ENCODE assay signal across 1 cellular context in genomic region chr19:45901912-45902650, GRCh38.
TF ChIP-seq lines count a peak whose summit lies in the region.

Gene MYPOP (minus strand): TSS chr19:45902613. CDS start chr19:45901773, 840 bp downstream.

TF ChIP-seq in HepG2, 621 proteins besides CTCF, POLR2A, EP300 and RAD21 (continued from another document and continues in another):
- TF ChIP-seq SIN3A (IDR thresholded peaks at IDR 0.05; ENCODE audit: borderline replicate concordance, low read depth, low read length) (0 out of 2 replicates have a peak, but pooled peaks have one; percentile 17), TBL1XR1 (IDR thresholded peaks at IDR 0.05; ENCODE audit: borderline replicate concordance, low read length, partially characterized antibody) (peak; percentile 5), ZNF331 (CRISPR knock-in tag; IDR thresholded peaks at IDR 0.05) (0 out of 2 replicates have a peak, but pooled peaks have one; percentile 7), KAT2B (IDR thresholded peaks at IDR 0.05; ENCODE audit: borderline replicate concordance, low read depth, low read length) (no peak), ZNF160 (CRISPR knock-in tag; IDR thresholded peaks at IDR 0.05) (no peak), PCBP1 (IDR thresholded peaks at IDR 0.05; ENCODE audit: borderline replicate concordance, low read depth, low read length) (0 out of 2 replicates have a peak, but pooled peaks have one; percentile 8), ZBTB26 (CRISPR knock-in tag; IDR thresholded peaks at IDR 0.05; ENCODE audit: borderline replicate concordance) (no peak), YEATS4 (CRISPR knock-in tag; IDR thresholded peaks at IDR 0.05; ENCODE audit: borderline replicate concordance) (peak; percentile 7; the same call in 1 of the 2 replicates), ZNF580 (CRISPR knock-in tag; IDR thresholded peaks at IDR 0.05; ENCODE audit: borderline replicate concordance, low read depth) (no peak), MAZ (IDR thresholded peaks at IDR 0.05; ENCODE audit: borderline replicate concordance, low read depth, low read length) (no peak; the same call in 1 of the 2 replicates), MAZ (CRISPR knock-in tag; IDR thresholded peaks at IDR 0.05; ENCODE audit: low read depth) (0 out of 2 replicates have a peak, but pooled peaks have one; percentile 12), ZNF609 (CRISPR knock-in tag; IDR thresholded peaks at IDR 0.05; ENCODE audit: borderline replicate concordance) (no peak), PCBP2 (optimal IDR thresholded peaks at IDR 0.05; ENCODE audit: low read depth, low read length, poor library complexity, severe bottlenecking) (peak; percentile 64), HOXA5 (CRISPR knock-in tag; IDR thresholded peaks at IDR 0.05) (peak; percentile 16; the same call in 1 of the 2 replicates), ZNF101 (CRISPR knock-in tag; IDR thresholded peaks at IDR 0.05; ENCODE audit: borderline replicate concordance, low read depth) (no peak), ZGPAT (CRISPR knock-in tag; IDR thresholded peaks at IDR 0.05) (peak; percentile 9; the same call in 1 of the 2 replicates), ZIK1 (CRISPR knock-in tag; IDR thresholded peaks at IDR 0.05; ENCODE audit: borderline replicate concordance, low read depth) (no peak), TCF7L2 (IDR thresholded peaks at IDR 0.05; ENCODE audit: low read depth, low read length) (no peak), ZNF776 (CRISPR knock-in tag; IDR thresholded peaks at IDR 0.05) (0 out of 2 replicates have a peak, but pooled peaks have one; percentile 21), NFYB (CRISPR knock-in tag; IDR thresholded peaks at IDR 0.05) (no peak), ARID4A (CRISPR knock-in tag; IDR thresholded peaks at IDR 0.05; ENCODE audit: borderline replicate concordance) (0 out of 2 replicates have a peak, but pooled peaks have one; percentile 65), ZNF430 (CRISPR knock-in tag; IDR thresholded peaks at IDR 0.05) (no peak), RFX5 (IDR thresholded peaks at IDR 0.05; ENCODE audit: low read depth, low read length) (no peak), ZFX (CRISPR knock-in tag; IDR thresholded peaks at IDR 0.05; ENCODE audit: low read depth) (peak; percentile 73), ZBTB42 (CRISPR knock-in tag; IDR thresholded peaks at IDR 0.05) (0 out of 2 replicates have a peak, but pooled peaks have one; percentile 62), SIX1 (CRISPR knock-in tag; IDR thresholded peaks at IDR 0.05; ENCODE audit: borderline replicate concordance) (no peak), SNAPC5 (CRISPR knock-in tag; IDR thresholded peaks at IDR 0.05; ENCODE audit: borderline replicate concordance) (no peak), ZMYM3 (CRISPR knock-in tag; IDR thresholded peaks at IDR 0.05) (peak; percentile 35; the same call in 1 of the 2 replicates), EHMT2 (IDR thresholded peaks at IDR 0.05; ENCODE audit: borderline replicate concordance, low read depth, low read length) (no peak), GABPA (IDR thresholded peaks at IDR 0.05; ENCODE audit: low read depth, low read length) (no peak), GABPA (CRISPR knock-in tag; IDR thresholded peaks at IDR 0.05; ENCODE audit: low read depth) (no peak), PATZ1 (CRISPR knock-in tag; IDR thresholded peaks at IDR 0.05) (peak; percentile 64), HES4 (CRISPR knock-in tag; IDR thresholded peaks at IDR 0.05; ENCODE audit: borderline replicate concordance) (no peak), KMT2B (CRISPR knock-in tag; IDR thresholded peaks at IDR 0.05) (no peak), ZNF552 (CRISPR knock-in tag; IDR thresholded peaks at IDR 0.05; ENCODE audit: borderline replicate concordance) (no peak), DMAP1 (CRISPR knock-in tag; IDR thresholded peaks at IDR 0.05) (peak; percentile 37; the same call in 1 of the 2 replicates), ZNF879 (CRISPR knock-in tag; IDR thresholded peaks at IDR 0.05) (no peak), ZNF496 (CRISPR knock-in tag; IDR thresholded peaks at IDR 0.05; ENCODE audit: insufficient replicate concordance) (no peak)
- TF ChIP-seq, protein P1, sequence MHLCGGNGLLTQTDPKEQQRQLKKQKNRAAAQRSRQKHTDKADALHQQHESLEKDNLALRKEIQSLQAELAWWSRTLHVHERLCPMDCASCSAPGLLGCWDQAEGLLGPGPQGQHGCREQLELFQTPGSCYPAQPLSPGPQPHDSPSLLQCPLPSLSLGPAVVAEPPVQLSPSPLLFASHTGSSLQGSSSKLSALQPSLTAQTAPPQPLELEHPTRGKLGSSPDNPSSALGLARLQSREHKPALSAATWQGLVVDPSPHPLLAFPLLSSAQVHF (CRISPR knock-in tag; IDR thresholded peaks at IDR 0.05), result 0 out of 2 replicates have a peak, but pooled peaks have one; percentile 17
- TF ChIP-seq, protein P2, sequence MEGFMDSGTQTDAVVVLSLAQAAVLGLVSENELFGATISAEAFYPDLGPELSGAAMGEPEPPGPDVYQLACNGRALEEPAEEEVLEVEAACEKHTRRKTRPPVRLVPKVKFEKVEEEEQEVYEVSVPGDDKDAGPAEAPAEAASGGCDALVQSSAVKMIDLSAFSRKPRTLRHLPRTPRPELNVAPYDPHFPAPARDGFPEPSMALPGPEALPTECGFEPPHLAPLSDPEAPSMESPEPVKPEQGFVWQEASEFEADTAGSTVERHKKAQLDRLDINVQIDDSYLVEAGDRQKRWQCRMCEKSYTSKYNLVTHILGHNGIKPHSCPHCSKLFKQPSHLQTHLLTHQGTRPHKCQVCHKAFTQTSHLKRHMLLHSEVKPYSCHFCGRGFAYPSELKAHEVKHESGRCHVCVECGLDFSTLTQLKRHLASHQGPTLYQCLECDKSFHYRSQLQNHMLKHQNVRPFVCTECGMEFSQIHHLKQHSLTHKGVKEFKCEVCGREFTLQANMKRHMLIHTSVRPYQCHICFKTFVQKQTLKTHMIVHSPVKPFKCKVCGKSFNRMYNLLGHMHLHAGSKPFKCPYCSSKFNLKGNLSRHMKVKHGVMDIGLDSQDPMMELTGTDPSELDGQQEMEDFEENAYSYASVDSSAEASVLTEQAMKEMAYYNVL (CRISPR knock-in tag; IDR thresholded peaks at IDR 0.05; ENCODE audit: borderline replicate concordance), result peak; percentile 32; the same call in 1 of the 2 replicates
- TF ChIP-seq, protein P3, sequence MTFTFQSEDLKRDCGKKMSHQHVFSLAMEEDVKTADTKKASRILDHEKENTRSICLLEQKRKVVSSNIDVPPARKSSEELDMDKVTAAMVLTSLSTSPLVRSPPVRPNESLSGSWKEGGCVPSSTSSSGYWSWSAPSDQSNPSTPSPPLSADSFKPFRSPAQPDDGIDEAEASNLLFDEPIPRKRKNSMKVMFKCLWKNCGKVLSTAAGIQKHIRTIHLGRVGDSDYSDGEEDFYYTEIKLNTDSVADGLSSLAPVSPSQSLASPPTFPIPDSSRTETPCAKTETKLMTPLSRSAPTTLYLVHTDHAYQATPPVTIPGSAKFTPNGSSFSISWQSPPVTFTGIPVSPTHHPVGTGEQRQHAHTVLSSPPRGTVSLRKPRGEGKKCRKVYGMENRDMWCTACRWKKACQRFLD (CRISPR knock-in tag; IDR thresholded peaks at IDR 0.05; ENCODE audit: borderline replicate concordance), result no peak
